ENCODE assay signal across 8 cellular contexts in genomic region chr10:77756319-77757232, GRCh38.
DNase-seq lines count a peak whose midpoint lies in the region; ATAC-seq and TF ChIP-seq lines count a peak whose summit lies in the region.

No MANE protein-coding gene starts in this region.

- no peak for TF ChIP-seq POLR2A in thyroid gland (IDR thresholded peaks at IDR 0.05)

- H3K27ac ChIP-seq in thyroid gland: no peak overlapping the region

- no peaks in the 10 kb centered on the region for H3K27me3 ChIP-seq in iPS-15b (ENCODE audit: control insufficient read depth, insufficient read depth, low read length)
- no peaks in the 10 kb centered on the region for H3K27me3 ChIP-seq in thyroid gland

- no peak overlapping the region for H3K9ac ChIP-seq in iPS-15b (ENCODE audit: low read depth, low read length)

- 21 to 27% methylated on average over 12 of the region's 12 CpGs for WGBS in thyroid gland, 2 donors

- H3K9me3 Mint-ChIP-seq in activated T-helper 17 cell treated with anti-CD3 and anti-CD28 coated beads, Interleukin-2, amount 50 U/mL, for 72 hours: no peaks in the 10 kb centered on the region

- H3K9me3 ChIP-seq in iPS-15b (ENCODE audit: control insufficient read depth, insufficient read depth, low read length) (no peaks in the 10 kb centered on the region), thyroid gland (no peaks in the 10 kb centered on the region)

- H3K4me1 Mint-ChIP-seq in activated T-helper 17 cell treated with anti-CD3 and anti-CD28 coated beads, Interleukin-2, amount 50 U/mL, for 72 hours: no peaks in the 10 kb centered on the region

- no peak overlapping the region for H3K4me3 Mint-ChIP-seq in activated T-helper 17 cell treated with anti-CD3 and anti-CD28 coated beads, Interleukin-2, amount 50 U/mL, for 72 hours

- DNase-seq in COR-L47 (lab: John Stamatoyannopoulos, UW) (peak; percentile 13), NCI-H1694 treated with DMSO at 0.1 percent for 48 hours (lab: John Stamatoyannopoulos, UW) (peak; percentile 14), thyroid gland (peak; percentile 43 to 59)

- H3K4me3 ChIP-seq in iPS-15b (ENCODE audit: low read depth, low read length): peak overlapping the region; percentile 18
- H3K4me3 ChIP-seq in thyroid gland (replicated peaks in 1 of 3): no peak overlapping the region

- no peaks in the 10 kb centered on the region for H3K27me3 Mint-ChIP-seq in activated T-helper 17 cell treated with anti-CD3 and anti-CD28 coated beads, Interleukin-2, amount 50 U/mL, for 72 hours

- no peak overlapping the region for H3K27ac Mint-ChIP-seq in activated T-helper 17 cell treated with anti-CD3 and anti-CD28 coated beads, Interleukin-2, amount 50 U/mL, for 72 hours

- intact Hi-C loops in thyroid gland (cut with DNase I): no loop called here

- ATAC-seq in GM18867 (IDR thresholded peaks at IDR 0.05; ENCODE audit: unreplicated experiment) (peak; percentile 60), HG03378 (IDR thresholded peaks at IDR 0.05; ENCODE audit: unreplicated experiment) (no peak), GM21381 (IDR thresholded peaks at IDR 0.05; ENCODE audit: unreplicated experiment) (no peak)
- ATAC-seq in activated T-helper 17 cell treated with anti-CD3 and anti-CD28 coated beads, Interleukin-2, amount 50 U/mL, for 72 hours (replicated peaks): peak; percentile 37

- peak; percentile 20 to 62 (median 38) for TF ChIP-seq CTCF in thyroid gland (IDR thresholded peaks at IDR 0.05)

- no peaks in the 10 kb centered on the region for H3K4me1 ChIP-seq in iPS-15b (ENCODE audit: control insufficient read depth, insufficient read depth, low read length)
- H3K4me1 ChIP-seq in thyroid gland: no peaks in the 10 kb centered on the region

- no peaks in the 10 kb centered on the region for H3K36me3 ChIP-seq in iPS-15b (ENCODE audit: control insufficient read depth, insufficient read depth, low read length)
- no peaks in the 10 kb centered on the region for H3K36me3 ChIP-seq in thyroid gland

- no peaks in the 10 kb centered on the region for H3K36me3 Mint-ChIP-seq in activated T-helper 17 cell treated with anti-CD3 and anti-CD28 coated beads, Interleukin-2, amount 50 U/mL, for 72 hours (ENCODE audit: low read depth)

Comparison
In these comparisons a context has a peak if more than half of its experiments do, and no peak if none do; other contexts are left out.
1. ATAC-seq: peak in GM18867 (single experiment) and activated T-helper 17 cell treated with anti-CD3 and anti-CD28 coated beads, Interleukin-2, amount 50 U/mL, for 72 hours (single experiment); none in HG03378 (single experiment) and GM21381 (single experiment).
2. Peak in every context shown above with its lines, with median percentiles within 50 percentile points of each other: DNase-seq.